In genomic region chr21:42650441-42651421, GRCh38 we compare ENCODE assay signal across 29 cellular contexts. TPM values are rescaled to one million over a fixed set of nuclear protein-coding genes. Genes with fewer than 3 reads are reported as not detected.
A peak's percentile ranks its signal among the peaks of the same experiment; 100 is the strongest.
DNase-seq lines count a peak whose midpoint lies in the region; ATAC-seq, FAIRE-seq and TF ChIP-seq lines count a peak whose summit lies in the region.
"Had no signal": no experiment of that assay in that cellular context is flagged by ENCODE, and none has a peak within 500 bp of the region (broad histone marks: within the 10 kb centered on the region; RNA-seq: fewer than 3 reads in every experiment).

No MANE protein-coding gene starts in this region.

- no peak overlapping the region for H4K5ac ChIP-seq in H1 (ENCODE audit: insufficient read length, low read depth, low read length)

- H3K4me3 Mint-ChIP-seq in nephron (peak overlapping the region; percentile 0 to 92 (median 0)), T-cell (no peak overlapping the region)
- H3K4me3 Mint-ChIP-seq: activated T-cell treated with anti-CD3 and anti-CD28 coated beads, Interleukin-2, amount 50 U/mL, for 72 hours; HFFc6; T-helper 2 cell treated with Interferon-gamma antibody and Interleukin-4, amounts not matched to agents 5 μg/mL and 100 μg/mL, for 36 hours had no signal

- TF ChIP-seq RAD21 in H1 (IDR thresholded peaks at IDR 0.05 in 1 of 2, conservative IDR thresholded peaks at IDR 0.05 in 1 of 2; ENCODE audit: low read depth in 2 of 2, low read length in 2 of 2) = no peak

- H2BK15ac ChIP-seq in H1 (ENCODE audit: low read length) = no peak overlapping the region

- peaks cover 12% of the 10 kb centered on the region; the same call in 1 of the 2 replicates for H3K23me2 ChIP-seq in H1 (ENCODE audit: low read depth, low read length)

- peak overlapping the region; percentile 65; the same call in 1 of the 2 replicates for H2AK5ac ChIP-seq in H1 (ENCODE audit: low read depth, low read length)

- CTCF ChIA-PET in H1 (lab: Charles Lee; ENCODE audit: partially characterized antibody) = interaction anchor here (0.6 to 10.8 kb wide), 8 partner anchors 8 to 58 kb away, joined by 4 to 112 read pairs (median 13); no protein-coding TSS in a partner anchor
- CTCF ChIA-PET in T-cell (lab: Charles Lee) = no interaction called here

- no peak overlapping the region; the same call in 1 of the 2 replicates for H3K18ac ChIP-seq in H1 (ENCODE audit: extremely low read depth, low read length)

- ATAC-seq in left cardiac atrium (no peak), aorta (ENCODE audit: low FRiP score) (no peak), T-cell (replicated peaks in 1 of 4) (no peak), GM21447 (IDR thresholded peaks at IDR 0.05; ENCODE audit: unreplicated experiment) (no peak)
- ATAC-seq: activated naive CD4-positive, alpha-beta T cell treated with anti-CD3 and anti-CD28 coated beads, Interleukin-2, amount 50 U/mL, for 72 hours; activated T-cell treated with anti-CD3 and anti-CD28 coated beads, Interleukin-2, amount 50 U/mL, for 72 hours; gastroesophageal sphincter; natural killer cell had no signal

- peaks cover 2 to 24% (median 21%) of the 10 kb centered on the region in 4 experiments for H3K4me1 ChIP-seq in H1 (replicated peaks in 1 of 4; ENCODE audit: control insufficient read depth in 3 of 4, insufficient read depth in 4 of 4, low read length in 3 of 4)
- no peaks in the 10 kb centered on the region for H3K4me1 ChIP-seq in aorta (ENCODE audit: control insufficient read depth in 1 of 2, insufficient read depth in 2 of 2, low read length in 2 of 2)
- no peaks in the 10 kb centered on the region for H3K4me1 ChIP-seq in GM23248 (ENCODE audit: insufficient read depth)

- no peaks in the 10 kb centered on the region for H3K9me2 ChIP-seq in GM23248 (ENCODE audit: insufficient read depth)
- H3K9me2 ChIP-seq: SK-N-SH had no signal

- H3K27ac Mint-ChIP-seq in nephron = peak overlapping the region; percentile 8 to 98 (median 85)
- no peak overlapping the region for H3K27ac Mint-ChIP-seq in T-cell
- H3K27ac Mint-ChIP-seq: activated naive CD4-positive, alpha-beta T cell treated with anti-CD3 and anti-CD28 coated beads, Interleukin-2, amount 50 U/mL, for 72 hours; activated T-cell treated with anti-CD3 and anti-CD28 coated beads, Interleukin-2, amount 50 U/mL, for 72 hours; HFFc6; natural killer cell; T-helper 2 cell treated with Interferon-gamma antibody and Interleukin-4, amounts not matched to agents 5 μg/mL and 100 μg/mL, for 36 hours had no signal

- H3K27me3 Mint-ChIP-seq in nephron (ENCODE audit: low read depth) = peaks cover 3% of the 10 kb centered on the region
- peaks cover 0 to 11% of the 10 kb centered on the region in 2 donors for H3K27me3 Mint-ChIP-seq in T-cell

- H2BK5ac ChIP-seq in H1 (ENCODE audit: low read depth, low read length) = no peak overlapping the region

- H2BK20ac ChIP-seq in H1 (ENCODE audit: low read length) = no peak overlapping the region

- WGBS in H1 (ENCODE audit: extremely low coverage in 1 of 2, insufficient coverage in 1 of 2, insufficient read length in 1 of 2, insufficient replicate concordance in 2 of 2, low coverage in 1 of 2, low lambda C conversion rate in 2 of 2, missing lambda C conversion rate in 1 of 2), 2 experiments = 91% methylated on average over 21 of the region's 21 CpGs; no CpG with 5 or more reads in 1 of the 2 experiments
- 48 to 58% methylated on average over 21 of the region's 21 CpGs for WGBS in aorta, 2 donors
- 35 to 36% methylated on average over 21 of the region's 21 CpGs for WGBS in GM23248 (ENCODE audit: low coverage in 1 of 2, low lambda C conversion rate in 2 of 2, missing lambda C conversion rate in 2 of 2), 2 experiments

- H3F3A ChIP-seq in GM23248 (ENCODE audit: insufficient read depth) = no peaks in the 10 kb centered on the region

- H3K36me3 ChIP-seq in H1 (ENCODE audit: control insufficient read depth in 2 of 4, insufficient read depth in 4 of 4, low read length in 3 of 4) = no peaks in the 10 kb centered on the region
- no peaks in the 10 kb centered on the region for H3K36me3 ChIP-seq in aorta (ENCODE audit: control insufficient read depth in 1 of 2, insufficient read depth in 2 of 2, low read length in 1 of 2)
- no peaks in the 10 kb centered on the region for H3K36me3 ChIP-seq in GM23248 (ENCODE audit: low read depth)
- H3K36me3 ChIP-seq: ascending aorta; BLaER1 treated with 17β-estradiol and CSF1 and Interleukin-3, amounts not matched to agents 10 nM and 100 nM; gastroesophageal sphincter; suprapubic skin had no signal

- intact Hi-C loops in left cardiac atrium (cut with DNase I) (no loop called here), cardiac septum (cut with DNase I) (loop anchor here (5.0 to 10.0 kb wide), 2 partner anchors 74 to 167 kb away; no protein-coding TSS in a partner anchor), aorta (cut with DNase I) (no loop called here)

- H3K79me2 ChIP-seq in H1 (ENCODE audit: control insufficient read depth in 1 of 2, insufficient read depth in 2 of 2, low read length in 2 of 2) (peaks cover 0 to 14% of the 10 kb centered on the region in 2 experiments; a peak in 2 of 4 replicates), GM23248 (ENCODE audit: insufficient read depth) (no peaks in the 10 kb centered on the region)
- H3K79me2 ChIP-seq: parathyroid adenoma had no signal

- H4K8ac ChIP-seq in H1 (ENCODE audit: extremely low read depth, insufficient read depth, low read length) = no peak overlapping the region

- no peak overlapping the region for H3K9ac ChIP-seq in H1 (replicated peaks in 1 of 4; ENCODE audit: extremely low read depth in 1 of 4, low read depth in 3 of 4, low read length in 3 of 4)
- no peak overlapping the region for H3K9ac ChIP-seq in GM23248
- H3K9ac ChIP-seq: BLaER1 treated with 17β-estradiol and CSF1 and Interleukin-3, amounts not matched to agents 10 nM and 100 nM; parathyroid adenoma; SK-N-SH had no signal

- H3K9me3 Mint-ChIP-seq in nephron (no peaks in the 10 kb centered on the region), T-cell (no peaks in the 10 kb centered on the region)
- H3K9me3 Mint-ChIP-seq: activated naive CD4-positive, alpha-beta T cell treated with anti-CD3 and anti-CD28 coated beads, Interleukin-2, amount 50 U/mL, for 72 hours; activated T-cell treated with anti-CD3 and anti-CD28 coated beads, Interleukin-2, amount 50 U/mL, for 72 hours; natural killer cell; T-helper 2 cell treated with Interferon-gamma antibody and Interleukin-4, amounts not matched to agents 5 μg/mL and 100 μg/mL, for 36 hours had no signal

- H3K4me3 ChIP-seq in H1 (ENCODE audit: extremely low read depth in 1 of 4, insufficient read depth in 2 of 4, low read depth in 3 of 4, low read length in 4 of 4) (no peak overlapping the region), aorta (ENCODE audit: low read length in 2 of 2) (no peak overlapping the region), GM23248 (no peak overlapping the region)
- H3K4me3 ChIP-seq: ascending aorta; BLaER1 treated with 17β-estradiol and CSF1 and Interleukin-3, amounts not matched to agents 10 nM and 100 nM; gastroesophageal sphincter; suprapubic skin had no signal

- peaks cover 3 to 5% of the 10 kb centered on the region in 2 experiments for H4K20me1 ChIP-seq in H1 (replicated peaks in 1 of 2; ENCODE audit: control insufficient read depth in 1 of 2, insufficient read depth in 2 of 2, low read length in 2 of 2)
- H4K20me1 ChIP-seq in GM23248 (ENCODE audit: insufficient read depth) = no peaks in the 10 kb centered on the region

- H2BK120ac ChIP-seq in H1 (replicated peaks; ENCODE audit: low read depth, low read length) = no peak overlapping the region

- no peak overlapping the region for H3K14ac ChIP-seq in H1 (ENCODE audit: insufficient read length)

- TF ChIP-seq POLR2A in H1 (IDR thresholded peaks at IDR 0.05; ENCODE audit: control extremely low read depth in 1 of 2, low read depth in 2 of 2, low read length in 2 of 2) = no peak

- no peak for TF ChIP-seq CTCF in H1 (IDR thresholded peaks at IDR 0.05; ENCODE audit: control extremely low read depth in 1 of 3, insufficient read depth in 1 of 3, low read depth in 1 of 3, low read length in 3 of 3)
- no peak for TF ChIP-seq CTCF in nephron (IDR thresholded peaks at IDR 0.05; ENCODE audit: unreplicated experiment in 3 of 3)

- H4K91ac ChIP-seq in H1 (replicated peaks; ENCODE audit: insufficient read length, low read length) = no peak overlapping the region

- H3K23ac ChIP-seq in H1 (ENCODE audit: insufficient read length) = no peak overlapping the region

- H3K9me3 ChIP-seq in H1 (ENCODE audit: insufficient read depth in 2 of 2, low read depth in 1 of 2, low read length in 1 of 2) (no peaks in the 10 kb centered on the region), aorta (ENCODE audit: control insufficient read depth, low read length) (no peaks in the 10 kb centered on the region), GM23248 (ENCODE audit: low read depth) (no peaks in the 10 kb centered on the region)
- H3K9me3 ChIP-seq: ascending aorta; BLaER1 treated with 17β-estradiol and CSF1 and Interleukin-3, amounts not matched to agents 10 nM and 100 nM; gastroesophageal sphincter; SK-N-SH; suprapubic skin had no signal

- peak; percentile 12 for DNase-seq in left cardiac atrium
- no peak for DNase-seq in cardiac septum (ENCODE audit: low spot score)
- DNase-seq in H1 (ENCODE audit: low read depth in 1 of 2, low spot score in 2 of 2) = no peak
- peak; percentile 41 to 70 for DNase-seq in aorta
- no peak for DNase-seq in GM23248
- DNase-seq in T-cell = no peak
- DNase-seq: ACHN; activated CD4-positive, alpha-beta T cell treated with anti-CD3 and anti-CD28 coated beads, Interleukin-2, amount 50 U/mL, for 1 hour; activated T-cell treated with anti-CD3 and anti-CD28 coated beads, Interleukin-2, amount 50 U/mL, for 72 hours; central memory CD4-positive, alpha-beta T cell; DMS79; HFFc6; Kasumi-1; natural killer cell; NCI-H82; SK-N-SH; stimulated activated CD4-positive, alpha-beta T cell treated with anti-CD3 and anti-CD28 coated beads, Interleukin-15, amount 100 ng/mL, for 24 hours; stimulated activated naive CD4-positive, alpha-beta T cell had no signal

- peaks cover 6% of the 10 kb centered on the region for H3K79me1 ChIP-seq in H1 (ENCODE audit: low read depth, low read length)

- FAIRE-seq in H1 (lab: Jason Lieb, UNC) = no peak

- H3K4me2 ChIP-seq in H1 (ENCODE audit: insufficient read depth in 1 of 2, low read depth in 2 of 2, low read length in 2 of 2) (no peak overlapping the region), GM23248 (ENCODE audit: unreplicated experiment) (no peak overlapping the region)
- H3K4me2 ChIP-seq: SK-N-SH had no signal

- no peak for TF ChIP-seq EP300 in H1 (IDR thresholded peaks at IDR 0.05; ENCODE audit: borderline replicate concordance in 1 of 2, low read depth in 2 of 2, low read length in 2 of 2)

- H3K4me1 Mint-ChIP-seq in nephron (peaks cover 31% of the 10 kb centered on the region), T-cell (peaks cover 15 to 17% (median 15%) of the 10 kb centered on the region in 3 donors)

- no peak overlapping the region for H3K27ac ChIP-seq in H1 (ENCODE audit: low read depth, low read length)
- H3K27ac ChIP-seq in aorta (ENCODE audit: low read depth in 1 of 2, low read length in 2 of 2) = no peak overlapping the region
- no peak overlapping the region for H3K27ac ChIP-seq in GM23248
- H3K27ac ChIP-seq: ascending aorta; BLaER1 treated with 17β-estradiol and CSF1 and Interleukin-3, amounts not matched to agents 10 nM and 100 nM; HL-60; parathyroid adenoma; RWPE1; suprapubic skin had no signal

- POLR2A ChIA-PET in H1 (lab: Charles Lee; ENCODE audit: partially characterized antibody) = no interaction called here
- POLR2A ChIA-PET in T-cell (lab: Charles Lee) = no interaction called here

- H3K4ac ChIP-seq in H1 (replicated peaks; ENCODE audit: insufficient read length, low read depth, low read length) = no peak overlapping the region

- in situ Hi-C loops in GM23248 (cut with MboI) = no loop called here

- H3K56ac ChIP-seq in H1 (replicated peaks; ENCODE audit: insufficient read length, low read depth, low read length) = no peak overlapping the region

- no peak overlapping the region for H2AFZ ChIP-seq in H1 (ENCODE audit: low read length)
- H2AFZ ChIP-seq in GM23248 = no peak overlapping the region
- H2AFZ ChIP-seq: parathyroid adenoma had no signal

- H3K27me3 ChIP-seq in H1 (replicated peaks in 1 of 4; ENCODE audit: control insufficient read depth in 3 of 4, extremely low read depth in 1 of 4, insufficient read depth in 3 of 4, low read length in 3 of 4) (no peaks in the 10 kb centered on the region; a peak in 2 of 7 replicates), aorta (ENCODE audit: control insufficient read depth in 1 of 2, insufficient read depth in 2 of 2, low read length in 1 of 2) (no peaks in the 10 kb centered on the region), GM23248 (replicated peaks; ENCODE audit: insufficient read depth) (peaks cover 46% of the 10 kb centered on the region)
- H3K27me3 ChIP-seq: ascending aorta had no signal

- H3K36me3 Mint-ChIP-seq in nephron (ENCODE audit: low read depth) (no peaks in the 10 kb centered on the region), T-cell (no peaks in the 10 kb centered on the region)
- H3K36me3 Mint-ChIP-seq: activated naive CD4-positive, alpha-beta T cell treated with anti-CD3 and anti-CD28 coated beads, Interleukin-2, amount 50 U/mL, for 72 hours; natural killer cell had no signal

- 0 out of 2 replicates have a peak overlapping the region, but pooled peaks have one; percentile 68 for H2BK12ac ChIP-seq in H1 (ENCODE audit: low read depth, low read length)

RNA-seq across cellular contexts. Expression of gene PDE9A, which starts 2.7 kb away (rescaled TPM):
- total RNA-seq in left cardiac atrium = 1 to 10 TPM; 3.0 to 6.0 TPM
- total RNA-seq in cardiac septum = 1.1 TPM
- 45.7 and 45.9 TPM in 2 replicates for total RNA-seq in H1 (2021; fragmentation: NEBNext Ultra II Directional; extraction: Animal tissue kit (Norgen Biotek cat#: 25700))
- 39.2 and 46.7 TPM in 2 replicates for polyA plus RNA-seq in H1 (2011; rRNA removed)
- polyA plus RNA-seq in H1 (2011; cell fraction: cytosol; rRNA removed) = 39.6 TPM
- polyA plus RNA-seq in H1 (2011; cell fraction: nucleus; rRNA removed) = 71.9 TPM
- 36.3 to 41.3 TPM (median 40.5 TPM) in 4 replicates for polyA plus RNA-seq in H1 (2012, experiment 1 of 2)
- 37.8 TPM for polyA plus RNA-seq in H1 (2012, experiment 2 of 2)
- polyA plus RNA-seq in H1 (2013, experiment 1 of 2) = 28.8 TPM
- 30.4 TPM for polyA plus RNA-seq in H1 (2013, experiment 2 of 2)
- polyA minus RNA-seq in H1 (2011; rRNA and poly(A)+ RNA removed) = 22.5 and 33.8 TPM in 2 replicates
- 25.3 TPM for polyA minus RNA-seq in H1 (2011; cell fraction: cytosol; rRNA and poly(A)+ RNA removed)
- polyA minus RNA-seq in H1 (2011; cell fraction: nucleus; rRNA and poly(A)+ RNA removed) = 43.2 TPM
- 10 to 100 TPM in 1 of 2 donors, 1 to 10 TPM in 1; 3.8 to 11.8 TPM for total RNA-seq in aorta
- 10 to 100 TPM in 1 of 2 donors, 1 to 10 TPM in 1; 2.6 to 16.2 TPM for polyA plus RNA-seq in aorta
- total RNA-seq in GM23248 (2014; rRNA removed; shearing (Covaris generic)) = not detected in 2 replicates
- not detected in 2 replicates for polyA plus RNA-seq in GM23248 (2016; fragmentation: Nextera tagmentation; extraction: Ambion mirVana)
- total RNA-seq in T-cell = 10 to 100 TPM; 11.5 to 18.3 (median 16.1) TPM
- total RNA-seq: HFFc6 had no signal

Comparison
In these comparisons a context has a peak if more than half of its experiments do, and no peak if none do; other contexts are left out.
1. DNase-seq: peak in left cardiac atrium (single experiment) and aorta (2 of 2); none in cardiac septum (single experiment), H1 (0 of 2), GM23248 (single experiment) and T-cell (0 of 34).
2. H3K27ac Mint-ChIP-seq: peak in nephron (3 of 3); none in T-cell (0 of 2).
3. H3K4me3 Mint-ChIP-seq: peak in nephron (3 of 3); none in T-cell (0 of 3).